13 cellular contexts compared by ENCODE assay signal in genomic region chr14:29906256-29906885, GRCh38. TPM values are rescaled to one million over a fixed set of nuclear protein-coding genes. Genes with fewer than 3 reads are reported as not detected.
A peak's percentile ranks its signal among the peaks of the same experiment; 100 is the strongest.
DNase-seq lines count a peak whose midpoint lies in the region; ATAC-seq, FAIRE-seq and TF ChIP-seq lines count a peak whose summit lies in the region.
"Had no signal": no experiment of that assay in that cellular context is flagged by ENCODE, and none has a peak within 500 bp of the region (broad histone marks: within the 10 kb centered on the region; RNA-seq: fewer than 3 reads in every experiment).

No MANE protein-coding gene starts in this region.

- ATAC-seq in A549 (peak; percentile 28 to 54; a peak in 4 of 6 replicates), WTC11 (no peak), GM19452 (IDR thresholded peaks at IDR 0.05; ENCODE audit: unreplicated experiment) (no peak), HG03039 (IDR thresholded peaks at IDR 0.05; ENCODE audit: unreplicated experiment) (no peak)

- no peak for FAIRE-seq in A549 (lab: Jason Lieb, UNC)
- FAIRE-seq: GM12892 had no signal

- CTCF ChIA-PET in A549 (lab: Yijun Ruan, JAX) (interaction anchor here (0.9 kb wide), 1 partner anchor 23 kb away, joined by 3 read pairs; no protein-coding TSS in a partner anchor), WTC11 (lab: Charles Lee) (no interaction called here)

- H3K9me2 ChIP-seq in GM23248 (ENCODE audit: insufficient read depth), result no peaks in the 10 kb centered on the region

- H3K36me3 ChIP-seq in GM23248 (ENCODE audit: low read depth), result 0 out of 2 replicates have a peak, but pooled peaks cover 3% of the 10 kb centered on the region
- H3K36me3 ChIP-seq: Peyer's patch had no signal

- H3K9ac ChIP-seq in GM23248, result no peak overlapping the region

- peak overlapping the region; percentile 38; the same call in 1 of the 2 replicates for H3K27ac Mint-ChIP-seq in WTC11
- H3K27ac Mint-ChIP-seq: activated naive CD8-positive, alpha-beta T cell treated with anti-CD3 and anti-CD28 coated beads for 36 hours had no signal

- H3K4me1 ChIP-seq in A549, result peaks cover 16% of the 10 kb centered on the region
- H3K4me1 ChIP-seq in GM23248 (ENCODE audit: insufficient read depth), result peaks cover 17% of the 10 kb centered on the region
- H3K4me1 ChIP-seq: Peyer's patch had no signal

- in situ Hi-C loops in GM23248 (cut with MboI), result no loop called here

- H3K27me3 ChIP-seq in GM23248 (replicated peaks; ENCODE audit: insufficient read depth), result no peaks in the 10 kb centered on the region
- H3K27me3 ChIP-seq: Peyer's patch had no signal

- H3K4me2 ChIP-seq in A549, result peak overlapping the region; percentile 59
- peak overlapping the region; percentile 9 for H3K4me2 ChIP-seq in GM23248 (ENCODE audit: unreplicated experiment)

- H3K4me1 Mint-ChIP-seq in WTC11, result peaks cover 13% of the 10 kb centered on the region
- H3K4me1 Mint-ChIP-seq: activated naive CD8-positive, alpha-beta T cell treated with anti-CD3 and anti-CD28 coated beads for 36 hours had no signal

- TF ChIP-seq CTCF in A549 (IDR thresholded peaks at IDR 0.05) (no peak), WTC11 (IDR thresholded peaks at IDR 0.05) (no peak)

- no peak for TF ChIP-seq POLR2A in A549 (IDR thresholded peaks at IDR 0.05; ENCODE audit: low read length)

- intact Hi-C loops in head of caudate nucleus (cut with DNase I), result no loop called here

- H3K36me3 Mint-ChIP-seq in WTC11, result peaks cover 18% of the 10 kb centered on the region
- H3K36me3 Mint-ChIP-seq: activated naive CD8-positive, alpha-beta T cell treated with anti-CD3 and anti-CD28 coated beads for 36 hours had no signal

- no peaks in the 10 kb centered on the region; the same call in 1 of the 2 replicates for H4K20me1 ChIP-seq in GM23248 (ENCODE audit: insufficient read depth)

- no peak overlapping the region for H2AFZ ChIP-seq in GM23248

- no peak overlapping the region for H3K4me3 Mint-ChIP-seq in WTC11
- H3K4me3 Mint-ChIP-seq: activated naive CD8-positive, alpha-beta T cell treated with anti-CD3 and anti-CD28 coated beads for 36 hours had no signal

- no peaks in the 10 kb centered on the region for H3K27me3 Mint-ChIP-seq in WTC11 (ENCODE audit: low read depth)
- H3K27me3 Mint-ChIP-seq: activated naive CD8-positive, alpha-beta T cell treated with anti-CD3 and anti-CD28 coated beads for 36 hours had no signal

- 32% methylated on average over 3 of the region's 3 CpGs for WGBS in A549 (ENCODE audit: missing lambda C conversion rate)
- 96 to 97% methylated on average over 3 of the region's 3 CpGs for WGBS in GM23248 (ENCODE audit: low coverage in 1 of 2, low lambda C conversion rate in 2 of 2, missing lambda C conversion rate in 2 of 2), 2 experiments

- H3K4me3 ChIP-seq in A549 (no peak overlapping the region), GM23248 (no peak overlapping the region)
- H3K4me3 ChIP-seq: Peyer's patch had no signal

- H3K9me3 Mint-ChIP-seq in WTC11, result peaks cover 18% of the 10 kb centered on the region
- H3K9me3 Mint-ChIP-seq: activated naive CD8-positive, alpha-beta T cell treated with anti-CD3 and anti-CD28 coated beads for 36 hours had no signal

- TF ChIP-seq RAD21 in A549 (conservative IDR thresholded peaks at IDR 0.05 in 1 of 2, IDR thresholded peaks at IDR 0.05 in 1 of 2), result no peak

- H3K27ac ChIP-seq in A549 (peak overlapping the region in 1 of 2 experiments; percentile 40; a peak in 2 of 6 replicates), GM23248 (peak overlapping the region; percentile 8; the same call in 1 of the 2 replicates)
- H3K27ac ChIP-seq: Peyer's patch had no signal

- DNase-seq in A549 (ENCODE audit: low read depth in 1 of 2, low spot score in 1 of 2) (peak in 1 of 2 experiments; percentile 27), GM23248 (peak; percentile 70), WTC11 (ENCODE audit: low spot score) (no peak), kidney glomerular epithelial cell (lab: John Stamatoyannopoulos, UW) (peak; percentile 74), head of caudate nucleus (no peak), RKO (ENCODE audit: low spot score) (no peak)
- DNase-seq: activated naive CD8-positive, alpha-beta T cell treated with anti-CD3 and anti-CD28 coated beads for 36 hours; erythroblast; MM.1S; Peyer's patch had no signal

- peaks cover 7% of the 10 kb centered on the region; the same call in 1 of the 2 replicates for H3F3A ChIP-seq in GM23248 (ENCODE audit: insufficient read depth)

- TF ChIP-seq EP300 in A549 (IDR thresholded peaks at IDR 0.05), result no peak; a peak in 1 of 5 replicates

- H3K79me2 ChIP-seq in GM23248 (ENCODE audit: insufficient read depth), result peaks cover 98% of the 10 kb centered on the region

- POLR2A ChIA-PET in A549 (lab: Yijun Ruan, JAX), result no interaction called here
- POLR2A ChIA-PET in WTC11 (lab: Charles Lee), result no interaction called here

- H3K9me3 ChIP-seq in A549 (no peaks in the 10 kb centered on the region), GM23248 (ENCODE audit: low read depth) (no peaks in the 10 kb centered on the region)

TF ChIP-seq in A549, 52 proteins besides CTCF, POLR2A, EP300 and RAD21 (continues in another document):
- TF ChIP-seq FOSL2 (IDR thresholded peaks at IDR 0.05) (no peak), FOSL2 (CRISPR knock-in tag; IDR thresholded peaks at IDR 0.05) (no peak), CHD2 (IDR thresholded peaks at IDR 0.05; ENCODE audit: low read length, partially characterized antibody) (no peak), ESRRA (IDR thresholded peaks at IDR 0.05; ENCODE audit: borderline replicate concordance, low read length) (no peak), JUNB (IDR thresholded peaks at IDR 0.05) (0 out of 2 replicates have a peak, but pooled peaks have one; percentile 19)
- TF ChIP-seq, protein P1, sequence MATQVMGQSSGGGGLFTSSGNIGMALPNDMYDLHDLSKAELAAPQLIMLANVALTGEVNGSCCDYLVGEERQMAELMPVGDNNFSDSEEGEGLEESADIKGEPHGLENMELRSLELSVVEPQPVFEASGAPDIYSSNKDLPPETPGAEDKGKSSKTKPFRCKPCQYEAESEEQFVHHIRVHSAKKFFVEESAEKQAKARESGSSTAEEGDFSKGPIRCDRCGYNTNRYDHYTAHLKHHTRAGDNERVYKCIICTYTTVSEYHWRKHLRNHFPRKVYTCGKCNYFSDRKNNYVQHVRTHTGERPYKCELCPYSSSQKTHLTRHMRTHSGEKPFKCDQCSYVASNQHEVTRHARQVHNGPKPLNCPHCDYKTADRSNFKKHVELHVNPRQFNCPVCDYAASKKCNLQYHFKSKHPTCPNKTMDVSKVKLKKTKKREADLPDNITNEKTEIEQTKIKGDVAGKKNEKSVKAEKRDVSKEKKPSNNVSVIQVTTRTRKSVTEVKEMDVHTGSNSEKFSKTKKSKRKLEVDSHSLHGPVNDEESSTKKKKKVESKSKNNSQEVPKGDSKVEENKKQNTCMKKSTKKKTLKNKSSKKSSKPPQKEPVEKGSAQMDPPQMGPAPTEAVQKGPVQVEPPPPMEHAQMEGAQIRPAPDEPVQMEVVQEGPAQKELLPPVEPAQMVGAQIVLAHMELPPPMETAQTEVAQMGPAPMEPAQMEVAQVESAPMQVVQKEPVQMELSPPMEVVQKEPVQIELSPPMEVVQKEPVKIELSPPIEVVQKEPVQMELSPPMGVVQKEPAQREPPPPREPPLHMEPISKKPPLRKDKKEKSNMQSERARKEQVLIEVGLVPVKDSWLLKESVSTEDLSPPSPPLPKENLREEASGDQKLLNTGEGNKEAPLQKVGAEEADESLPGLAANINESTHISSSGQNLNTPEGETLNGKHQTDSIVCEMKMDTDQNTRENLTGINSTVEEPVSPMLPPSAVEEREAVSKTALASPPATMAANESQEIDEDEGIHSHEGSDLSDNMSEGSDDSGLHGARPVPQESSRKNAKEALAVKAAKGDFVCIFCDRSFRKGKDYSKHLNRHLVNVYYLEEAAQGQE (IDR thresholded peaks at IDR 0.05), result no peak

TF ChIP-seq in WTC11, 78 proteins besides CTCF, POLR2A, EP300 and RAD21 (continues in another document):
- TF ChIP-seq, protein P2, sequence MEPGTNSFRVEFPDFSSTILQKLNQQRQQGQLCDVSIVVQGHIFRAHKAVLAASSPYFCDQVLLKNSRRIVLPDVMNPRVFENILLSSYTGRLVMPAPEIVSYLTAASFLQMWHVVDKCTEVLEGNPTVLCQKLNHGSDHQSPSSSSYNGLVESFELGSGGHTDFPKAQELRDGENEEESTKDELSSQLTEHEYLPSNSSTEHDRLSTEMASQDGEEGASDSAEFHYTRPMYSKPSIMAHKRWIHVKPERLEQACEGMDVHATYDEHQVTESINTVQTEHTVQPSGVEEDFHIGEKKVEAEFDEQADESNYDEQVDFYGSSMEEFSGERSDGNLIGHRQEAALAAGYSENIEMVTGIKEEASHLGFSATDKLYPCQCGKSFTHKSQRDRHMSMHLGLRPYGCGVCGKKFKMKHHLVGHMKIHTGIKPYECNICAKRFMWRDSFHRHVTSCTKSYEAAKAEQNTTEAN (CRISPR knock-in tag; IDR thresholded peaks at IDR 0.05), result no peak
- TF ChIP-seq ZNF396 (CRISPR knock-in tag; IDR thresholded peaks at IDR 0.05; ENCODE audit: borderline replicate concordance), result no peak
- TF ChIP-seq, protein P3, sequence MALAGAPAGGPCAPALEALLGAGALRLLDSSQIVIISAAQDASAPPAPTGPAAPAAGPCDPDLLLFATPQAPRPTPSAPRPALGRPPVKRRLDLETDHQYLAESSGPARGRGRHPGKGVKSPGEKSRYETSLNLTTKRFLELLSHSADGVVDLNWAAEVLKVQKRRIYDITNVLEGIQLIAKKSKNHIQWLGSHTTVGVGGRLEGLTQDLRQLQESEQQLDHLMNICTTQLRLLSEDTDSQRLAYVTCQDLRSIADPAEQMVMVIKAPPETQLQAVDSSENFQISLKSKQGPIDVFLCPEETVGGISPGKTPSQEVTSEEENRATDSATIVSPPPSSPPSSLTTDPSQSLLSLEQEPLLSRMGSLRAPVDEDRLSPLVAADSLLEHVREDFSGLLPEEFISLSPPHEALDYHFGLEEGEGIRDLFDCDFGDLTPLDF (CRISPR knock-in tag; IDR thresholded peaks at IDR 0.05), result no peak

RNA-seq across cellular contexts. Expression of gene PRKD1, which starts 21.3 kb away (rescaled TPM):
- polyA plus RNA-seq in A549 (2011; rRNA removed) (7.6 and 7.8 TPM in 2 replicates), A549 (2017; fragmentation: RNase III; extraction: RNeasy Plus Mini Kit Qiagen cat#74134 plus additional on column Dnase treatment) (2.9 to 3.5 TPM (median 3.0 TPM) in 3 replicates), GM23248 (2016; fragmentation: Nextera tagmentation; extraction: Ambion mirVana) (28.1 and 30.7 TPM in 2 replicates)
- 1.8 and 2.1 TPM in 2 replicates for polyA plus RNA-seq in A549 (2012; cell fraction: cytosol; rRNA removed)
- polyA plus RNA-seq in A549 (2012; cell fraction: nucleus; rRNA removed), result 1.9 and 2.5 TPM in 2 replicates
- polyA minus RNA-seq in A549 (2011; rRNA and poly(A)+ RNA removed), result 15.5 and 19.8 TPM in 2 replicates
- 21.0 and 24.2 TPM in 2 replicates for total RNA-seq in GM23248 (2014; rRNA removed; shearing (Covaris generic))
- 5.8 to 7.6 TPM (median 6.1 TPM) in 3 replicates for total RNA-seq in WTC11 (2021)
- total RNA-seq: activated naive CD8-positive, alpha-beta T cell treated with anti-CD3 and anti-CD28 coated beads for 36 hours had no signal

Comparison
In these comparisons a context has a peak if more than half of its experiments do, and no peak if none do; other contexts are left out.
1. ATAC-seq: peak in A549 (2 of 2); none in WTC11 (single experiment), GM19452 (single experiment) and HG03039 (single experiment).
2. DNase-seq: peak in GM23248 (single experiment) and kidney glomerular epithelial cell (single experiment); none in WTC11 (single experiment), head of caudate nucleus (0 of 42) and RKO (single experiment).